Comparison of ENCODE assay signal across 9 cellular contexts in genomic region chr14:101705733-101706508, GRCh38. TPM values are rescaled to one million over a fixed set of nuclear protein-coding genes. Genes with fewer than 3 reads are reported as not detected.
A peak's percentile ranks its signal among the peaks of the same experiment; 100 is the strongest.
DNase-seq lines count a peak whose midpoint lies in the region; ATAC-seq and TF ChIP-seq lines count a peak whose summit lies in the region.
"Had no signal": no experiment of that assay in that cellular context is flagged by ENCODE, and none has a peak within 500 bp of the region (broad histone marks: within the 10 kb centered on the region; RNA-seq: fewer than 3 reads in every experiment).

No MANE protein-coding gene starts in this region.

- no peaks in the 10 kb centered on the region for H3K9me3 Mint-ChIP-seq in type B pancreatic cell

- no peak overlapping the region for H3K4me3 Mint-ChIP-seq in type B pancreatic cell
- H3K4me3 Mint-ChIP-seq: brain had no signal

- H3K4me3 ChIP-seq in BLaER1 treated with 17β-estradiol and CSF1 and Interleukin-3, amounts not matched to agents 10 nM and 100 nM: peak overlapping the region; percentile 5 to 66 (median 48); a peak in 18 of 20 replicates
- H3K4me3 ChIP-seq in left ventricle myocardium inferior (peak overlapping the region; percentile 64), skeletal muscle tissue (ENCODE audit: low read length in 3 of 3) (peak overlapping the region in 2 of 3 donors; percentile 14 to 35)

- no peaks in the 10 kb centered on the region for H4K20me1 ChIP-seq in BLaER1 treated with 17β-estradiol and CSF1 and Interleukin-3, amounts not matched to agents 10 nM and 100 nM

- peaks cover 0 to 9% (median 0%) of the 10 kb centered on the region in 11 experiments; a peak in 2 of 22 replicates for H3K9me3 ChIP-seq in BLaER1 treated with 17β-estradiol and CSF1 and Interleukin-3, amounts not matched to agents 10 nM and 100 nM (replicated peaks in 1 of 11)
- H3K9me3 ChIP-seq in left ventricle myocardium inferior (replicated peaks) (no peaks in the 10 kb centered on the region), skeletal muscle tissue (ENCODE audit: control insufficient read depth in 3 of 3, low read length in 3 of 3) (no peaks in the 10 kb centered on the region)

- H3K9ac ChIP-seq in BLaER1 treated with 17β-estradiol and CSF1 and Interleukin-3, amounts not matched to agents 10 nM and 100 nM: peak overlapping the region; percentile 72 to 86 (median 82)
- peak overlapping the region in 2 of 3 donors; percentile 32 to 54 for H3K9ac ChIP-seq in skeletal muscle tissue (ENCODE audit: low read depth in 1 of 3, low read length in 3 of 3)

- peaks cover 13% of the 10 kb centered on the region for H3K4me1 Mint-ChIP-seq in type B pancreatic cell (ENCODE audit: unreplicated experiment)

- peak overlapping the region; percentile 86 to 92 (median 88) for H3K27ac ChIP-seq in BLaER1 treated with 17β-estradiol and CSF1 and Interleukin-3, amounts not matched to agents 10 nM and 100 nM
- H3K27ac ChIP-seq in left ventricle myocardium inferior (replicated peaks) (peak overlapping the region; percentile 85), skeletal muscle tissue (ENCODE audit: low read depth, low read length) (peak overlapping the region; percentile 60)

- H3K36me3 ChIP-seq in BLaER1 treated with 17β-estradiol and CSF1 and Interleukin-3, amounts not matched to agents 10 nM and 100 nM: no peaks in the 10 kb centered on the region
- H3K36me3 ChIP-seq in left ventricle myocardium inferior: no peaks in the 10 kb centered on the region
- H3K36me3 ChIP-seq in skeletal muscle tissue (ENCODE audit: control insufficient read depth in 3 of 3, insufficient read depth in 3 of 3, low read length in 3 of 3): no peaks in the 10 kb centered on the region

- intact Hi-C loops in left ventricle myocardium inferior (cut with micrococcal nuclease): no loop called here

- H3K27ac Mint-ChIP-seq in type B pancreatic cell: no peak overlapping the region
- H3K27ac Mint-ChIP-seq: brain had no signal

- peak overlapping the region; percentile 66 to 94 (median 88) for H3K4me2 ChIP-seq in BLaER1 treated with 17β-estradiol and CSF1 and Interleukin-3, amounts not matched to agents 10 nM and 100 nM

- peaks cover 52% of the 10 kb centered on the region for H3K27me3 Mint-ChIP-seq in type B pancreatic cell

- no peak for ATAC-seq in GM19467 (IDR thresholded peaks at IDR 0.05; ENCODE audit: unreplicated experiment)

- TF ChIP-seq CTCF in left ventricle myocardium inferior (IDR thresholded peaks at IDR 0.05; ENCODE audit: borderline replicate concordance) (peak; percentile 10), type B pancreatic cell (conservative IDR thresholded peaks at IDR 0.05) (no peak)

- DNase-seq in Kasumi-1 (lab: John Stamatoyannopoulos, UW) (peak; percentile 73), left ventricle myocardium inferior (peak; percentile 73), NCI-H1105 (lab: John Stamatoyannopoulos, UW) (no peak), type B pancreatic cell (ENCODE audit: extremely low spot score, unreplicated experiment) (no peak)
- peak; percentile 88 for DNase-seq in activated effector memory CD4-positive, alpha-beta T cell treated with anti-CD3 and anti-CD28 coated beads, Interleukin-2, amount 50 U/mL, for 16 hours

- peaks cover 4% of the 10 kb centered on the region for H3K36me3 Mint-ChIP-seq in type B pancreatic cell
- H3K36me3 Mint-ChIP-seq: brain had no signal

- H3K4me1 ChIP-seq in BLaER1 treated with 17β-estradiol and CSF1 and Interleukin-3, amounts not matched to agents 10 nM and 100 nM: peaks cover 39 to 59% (median 56%) of the 10 kb centered on the region in 10 experiments
- H3K4me1 ChIP-seq in left ventricle myocardium inferior (peaks cover 27% of the 10 kb centered on the region), skeletal muscle tissue (ENCODE audit: control insufficient read depth in 3 of 3, insufficient read depth in 3 of 3, low read length in 3 of 3) (peaks cover 9 to 24% (median 15%) of the 10 kb centered on the region in 3 donors)

- peaks cover 0 to 9% (median 0%) of the 10 kb centered on the region in 11 experiments; a peak in 2 of 22 replicates for H3K27me3 ChIP-seq in BLaER1 treated with 17β-estradiol and CSF1 and Interleukin-3, amounts not matched to agents 10 nM and 100 nM
- H3K27me3 ChIP-seq in left ventricle myocardium inferior (ENCODE audit: low read depth) (peaks cover 5% of the 10 kb centered on the region), skeletal muscle tissue (ENCODE audit: control insufficient read depth in 3 of 3, insufficient read depth in 3 of 3, low read length in 3 of 3) (peaks cover 0 to 13% (median 0%) of the 10 kb centered on the region in 3 donors)

RNA-seq across cellular contexts. Expression of gene PPP2R5C, which starts 55.6 kb away (rescaled TPM):
- total RNA-seq in left ventricle myocardium inferior (198 TPM), skeletal muscle tissue (55.3 TPM), type B pancreatic cell (ENCODE audit: low replicate concordance) (99.8 TPM in 2 replicates)

Comparison
In these comparisons a context has a peak if more than half of its experiments do, and no peak if none do; other contexts are left out.
1. DNase-seq: peak in Kasumi-1 (2 of 2), activated effector memory CD4-positive, alpha-beta T cell treated with anti-CD3 and anti-CD28 coated beads, Interleukin-2, amount 50 U/mL, for 16 hours (single experiment) and left ventricle myocardium inferior (single experiment); none in NCI-H1105 (single experiment) and type B pancreatic cell (single experiment).
2. Peak in every context shown above with its lines, with median percentiles within 50 percentile points of each other: H3K27ac ChIP-seq and H3K4me3 ChIP-seq.